ENCODE assay signal across 22 cellular contexts in the genomic region with DNA sequence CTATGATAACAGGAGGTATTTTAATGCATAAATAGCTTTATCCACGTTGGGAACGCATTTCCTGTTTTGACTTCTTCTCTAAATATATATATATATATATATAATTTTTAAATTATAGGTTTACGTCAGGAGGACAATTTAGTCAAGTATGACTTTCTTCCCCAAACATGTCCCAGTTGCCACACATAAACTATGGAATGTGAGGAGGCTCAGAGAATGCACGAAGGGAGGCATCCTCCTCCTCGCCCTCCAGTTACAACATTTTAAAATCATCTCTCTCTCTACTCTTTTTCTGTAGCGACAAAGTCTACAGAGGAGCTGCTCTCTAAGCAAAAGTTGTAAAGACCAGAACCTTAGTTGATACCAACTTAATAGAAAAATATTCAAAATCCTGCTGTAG.
"Had no signal": no experiment of that assay in that cellular context is flagged by ENCODE, and none has a peak within 500 bp of the region (broad histone marks: within the 10 kb centered on the region; RNA-seq: fewer than 3 reads in every experiment).

No MANE protein-coding gene starts in this region.

- H3K9me3 ChIP-seq: ascending aorta, colonic mucosa, mucosa of descending colon, ovary, psoas muscle, stomach had no signal

- H3K36me3 ChIP-seq: ascending aorta, colonic mucosa, neural progenitor cell, ovary, stomach had no signal

- H3K27ac Mint-ChIP-seq: activated B cell treated with CpG ODN at 0.5 μM for 24 hours; activated CD8-positive, alpha-beta T cell treated with anti-CD3 and anti-CD28 coated beads for 36 hours; activated naive CD4-positive, alpha-beta T cell treated with anti-CD3 and anti-CD28 coated beads for 36 hours; activated T-cell treated with anti-CD3 and anti-CD28 coated beads, Interleukin-2, amount 50 U/mL, for 24 hours; naive thymus-derived CD4-positive, alpha-beta T cell; neural progenitor cell; T-cell; type B pancreatic cell had no signal

- H3K9ac ChIP-seq: neural progenitor cell had no signal

- H3K4me1 ChIP-seq: ascending aorta, colonic mucosa, neural progenitor cell, psoas muscle, stomach had no signal

- H2AFZ ChIP-seq: neural progenitor cell had no signal

- H3K4me2 ChIP-seq: neural progenitor cell had no signal

- H3K4me3 Mint-ChIP-seq: activated B cell treated with CpG ODN at 0.5 μM for 24 hours; activated CD8-positive, alpha-beta T cell treated with anti-CD3 and anti-CD28 coated beads for 36 hours; activated naive CD4-positive, alpha-beta T cell treated with anti-CD3 and anti-CD28 coated beads for 36 hours; activated T-cell treated with anti-CD3 and anti-CD28 coated beads, Interleukin-2, amount 50 U/mL, for 24 hours; central memory CD8-positive, alpha-beta T cell; naive thymus-derived CD4-positive, alpha-beta T cell; neural progenitor cell; T-cell; type B pancreatic cell had no signal

- ATAC-seq: activated CD8-positive, alpha-beta T cell treated with anti-CD3 and anti-CD28 coated beads for 36 hours; left ventricle myocardium superior; mucosa of descending colon; naive thymus-derived CD4-positive, alpha-beta T cell; psoas muscle; right cardiac atrium; T-cell had no signal

- H3K9me3 Mint-ChIP-seq: activated B cell treated with CpG ODN at 0.5 μM for 24 hours; activated CD8-positive, alpha-beta T cell treated with anti-CD3 and anti-CD28 coated beads for 36 hours; activated naive CD4-positive, alpha-beta T cell treated with anti-CD3 and anti-CD28 coated beads for 36 hours; activated T-cell treated with anti-CD3 and anti-CD28 coated beads, Interleukin-2, amount 50 U/mL, for 24 hours; central memory CD8-positive, alpha-beta T cell; T-cell; type B pancreatic cell had no signal

- H3K4me3 ChIP-seq: ascending aorta, colonic mucosa, mucosa of descending colon, neural progenitor cell, ovary, psoas muscle, skin epidermis, stomach had no signal

- DNase-seq: activated B cell treated with CpG ODN at 0.5 μM for 24 hours; activated CD4-positive, alpha-beta T cell treated with anti-CD3 and anti-CD28 coated beads for 48 hours; activated CD8-positive, alpha-beta T cell treated with anti-CD3 and anti-CD28 coated beads for 36 hours; activated naive CD4-positive, alpha-beta T cell treated with anti-CD3 and anti-CD28 coated beads for 36 hours; activated T-cell treated with anti-CD3 and anti-CD28 coated beads, Interleukin-2, amount 50 U/mL, for 24 hours; colonic mucosa; head of caudate nucleus; left ventricle myocardium superior; mucosa of descending colon; naive thymus-derived CD4-positive, alpha-beta T cell; ovary; psoas muscle; right cardiac atrium; stimulated activated CD4-positive, alpha-beta T cell treated with anti-CD3 and anti-CD28 coated beads, Interleukin-15, amount 100 ng/mL, for 24 hours; stimulated activated CD4-positive, alpha-beta T cell treated with anti-CD3 and anti-CD28 coated beads, Interleukin-2, amount 100 ng/mL, for 48 hours; stomach; T-cell had no signal

- H3K4me1 Mint-ChIP-seq: activated B cell treated with CpG ODN at 0.5 μM for 24 hours; central memory CD8-positive, alpha-beta T cell; naive thymus-derived CD4-positive, alpha-beta T cell; T-cell had no signal

- H3K36me3 Mint-ChIP-seq: neural progenitor cell, T-cell, type B pancreatic cell had no signal

- H3K27me3 ChIP-seq: ascending aorta, colonic mucosa, neural progenitor cell, ovary had no signal

- H3K27ac ChIP-seq: ascending aorta, colonic mucosa, neural progenitor cell, ovary, psoas muscle, skin epidermis, stomach had no signal
